Comparison of ENCODE assay signal across 10 cellular contexts in the genomic region with DNA sequence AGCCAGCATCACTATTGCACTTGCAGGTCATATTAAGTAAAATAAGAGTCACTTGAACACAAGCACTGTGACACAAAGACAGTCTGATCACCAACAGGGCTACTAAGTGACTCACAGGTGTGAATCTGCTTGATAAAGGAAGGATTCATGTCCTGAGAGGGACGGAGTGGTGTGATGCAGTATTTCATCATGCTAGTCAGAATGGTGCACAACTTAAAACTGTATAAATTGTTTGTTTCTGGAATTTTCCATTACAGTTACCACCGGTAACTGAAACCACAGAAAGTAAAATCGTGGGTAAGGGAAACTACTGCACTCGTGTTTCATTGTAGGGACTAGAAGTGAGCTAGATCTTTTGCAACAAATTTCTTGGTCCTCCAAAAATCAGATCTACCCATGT.
DNase-seq lines count a peak whose midpoint lies in the region; ATAC-seq and TF ChIP-seq lines count a peak whose summit lies in the region.
"Had no signal": no experiment of that assay in that cellular context is flagged by ENCODE, and none has a peak within 500 bp of the region (broad histone marks: within the 10 kb centered on the region; RNA-seq: fewer than 3 reads in every experiment).

No MANE protein-coding gene starts in this region.

- H3K9me3 Mint-ChIP-seq in T-helper 1 cell treated with Interleukin-12 subunit alpha and Interleukin-12 subunit beta and Interleukin-4 antibody, amounts not matched to agents 30 μg/mL and 1 μg/mL, for 36 hours: peaks cover 3% of the 10 kb centered on the region
- no peaks in the 10 kb centered on the region for H3K9me3 Mint-ChIP-seq in natural killer cell
- H3K9me3 Mint-ChIP-seq: memory B cell had no signal

- no peaks in the 10 kb centered on the region for H3K9me3 ChIP-seq in aorta (ENCODE audit: control insufficient read depth, low read length)
- H3K9me3 ChIP-seq: thoracic aorta had no signal

- ATAC-seq in GM19035 (IDR thresholded peaks at IDR 0.05; ENCODE audit: unreplicated experiment): peak; percentile 61
- ATAC-seq in HG02885 (IDR thresholded peaks at IDR 0.05; ENCODE audit: poor library complexity, unreplicated experiment): peak; percentile 73
- ATAC-seq in natural killer cell: peak; percentile 63 to 89 (median 85)
- ATAC-seq in aorta (ENCODE audit: low FRiP score): no peak

- H3K36me3 Mint-ChIP-seq in T-helper 1 cell treated with Interleukin-12 subunit alpha and Interleukin-12 subunit beta and Interleukin-4 antibody, amounts not matched to agents 30 μg/mL and 1 μg/mL, for 36 hours (ENCODE audit: low read depth): peaks cover 15% of the 10 kb centered on the region
- H3K36me3 Mint-ChIP-seq in natural killer cell: no peaks in the 10 kb centered on the region
- H3K36me3 Mint-ChIP-seq: memory B cell had no signal

- peaks cover 54% of the 10 kb centered on the region for H3K4me1 Mint-ChIP-seq in T-helper 1 cell treated with Interleukin-12 subunit alpha and Interleukin-12 subunit beta and Interleukin-4 antibody, amounts not matched to agents 30 μg/mL and 1 μg/mL, for 36 hours (ENCODE audit: low read depth)
- H3K4me1 Mint-ChIP-seq in natural killer cell: peaks cover 40 to 58% of the 10 kb centered on the region in 2 donors

- no peaks in the 10 kb centered on the region for H3K36me3 ChIP-seq in aorta (ENCODE audit: control insufficient read depth in 1 of 2, insufficient read depth in 2 of 2, low read length in 1 of 2)
- H3K36me3 ChIP-seq: thoracic aorta had no signal

- no peaks in the 10 kb centered on the region for H3K27me3 ChIP-seq in aorta (ENCODE audit: control insufficient read depth in 1 of 2, insufficient read depth in 2 of 2, low read length in 1 of 2)

- peak overlapping the region; percentile 88 for H3K27ac Mint-ChIP-seq in T-helper 1 cell treated with Interleukin-12 subunit alpha and Interleukin-12 subunit beta and Interleukin-4 antibody, amounts not matched to agents 30 μg/mL and 1 μg/mL, for 36 hours
- H3K27ac Mint-ChIP-seq in natural killer cell: peak overlapping the region; percentile 65 to 78
- H3K27ac Mint-ChIP-seq: memory B cell had no signal

- no peaks in the 10 kb centered on the region for H3K27me3 Mint-ChIP-seq in T-helper 1 cell treated with Interleukin-12 subunit alpha and Interleukin-12 subunit beta and Interleukin-4 antibody, amounts not matched to agents 30 μg/mL and 1 μg/mL, for 36 hours (ENCODE audit: low read depth)
- H3K27me3 Mint-ChIP-seq in natural killer cell (ENCODE audit: low read depth in 2 of 2): no peaks in the 10 kb centered on the region

- no peak for TF ChIP-seq CTCF in natural killer cell (IDR thresholded peaks at IDR 0.05)

- H3K4me1 ChIP-seq in aorta (ENCODE audit: control insufficient read depth in 1 of 2, insufficient read depth in 2 of 2, low read length in 2 of 2): peaks cover 0 to 3% of the 10 kb centered on the region in 2 donors

- no peak overlapping the region for H3K27ac ChIP-seq in aorta (ENCODE audit: low read depth in 1 of 2, low read length in 2 of 2)
- H3K27ac ChIP-seq: thoracic aorta had no signal

- peak overlapping the region; percentile 64 for H3K4me3 Mint-ChIP-seq in T-helper 1 cell treated with Interleukin-12 subunit alpha and Interleukin-12 subunit beta and Interleukin-4 antibody, amounts not matched to agents 30 μg/mL and 1 μg/mL, for 36 hours
- H3K4me3 Mint-ChIP-seq in natural killer cell: peak overlapping the region; percentile 54
- H3K4me3 Mint-ChIP-seq: memory B cell had no signal

- intact Hi-C loops in natural killer cell (cut with micrococcal nuclease) (no loop called here), aorta (cut with DNase I) (loop anchor here in 1 of 2 donors (5.0 kb wide), 1 partner anchor 74 kb away; no protein-coding TSS in a partner anchor)

- DNase-seq in natural killer cell (no peak), HT-29 (ENCODE audit: low spot score) (no peak), NCI-H524 (lab: John Stamatoyannopoulos, UW) (no peak), NCI-H2107 (lab: John Stamatoyannopoulos, UW) (no peak), aorta (no peak)

- H3K4me3 ChIP-seq in aorta (ENCODE audit: low read length in 2 of 2): no peak overlapping the region
- H3K4me3 ChIP-seq: thoracic aorta had no signal

- WGBS in aorta, 2 donors: 84 to 88% methylated on average over 4 of the region's 4 CpGs
